ENCODE assay signal across 23 cellular contexts in the genomic region with DNA sequence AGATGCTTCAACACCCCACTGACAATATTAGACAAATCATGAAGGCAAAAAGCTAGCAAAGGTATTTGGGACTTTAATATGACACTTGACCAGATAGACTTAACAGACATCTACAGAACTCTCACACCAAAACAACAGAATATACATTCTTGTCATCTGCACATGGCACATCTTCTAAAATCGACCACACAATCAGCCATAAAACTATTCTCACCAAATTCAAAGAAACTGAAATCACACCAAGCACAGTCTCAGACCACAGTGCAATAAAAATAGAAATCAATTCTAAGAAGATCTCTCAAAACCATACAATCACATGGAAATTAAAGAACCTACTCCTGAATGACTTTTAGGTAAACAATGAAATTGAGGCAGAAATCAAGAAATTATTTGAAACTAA.
"Had no signal": no experiment of that assay in that cellular context is flagged by ENCODE, and none has a peak within 500 bp of the region (broad histone marks: within the 10 kb centered on the region; RNA-seq: fewer than 3 reads in every experiment).

No MANE protein-coding gene starts in this region.

- H3K27me3 ChIP-seq: esophagus squamous epithelium, right atrium auricular region had no signal

- H3K36me3 Mint-ChIP-seq: activated CD4-positive, alpha-beta memory T cell treated with anti-CD3 and anti-CD28 coated beads for 36 hours had no signal

- H3K36me3 ChIP-seq: esophagus squamous epithelium, left lung, lower lobe of right lung, right atrium auricular region, thoracic aorta had no signal

- H3K9me3 ChIP-seq: esophagus squamous epithelium, left lung, lower lobe of right lung, right atrium auricular region, thoracic aorta had no signal

- H3K27ac ChIP-seq: epithelial cell of prostate, esophagus squamous epithelium, left lung, lower lobe of right lung, right atrium auricular region, thoracic aorta had no signal

- H3K4me1 ChIP-seq: esophagus squamous epithelium, left lung, lower lobe of right lung, right atrium auricular region had no signal

- ATAC-seq: activated T-cell treated with anti-CD3 and anti-CD28 coated beads, Interleukin-2, amount 50 U/mL, for 4 hours; left lung; lower lobe of right lung; naive thymus-derived CD8-positive, alpha-beta T cell; T-helper 17 cell had no signal

- H3K27ac Mint-ChIP-seq: activated CD4-positive, alpha-beta memory T cell treated with anti-CD3 and anti-CD28 coated beads for 36 hours; activated CD4-positive, alpha-beta T cell treated with anti-CD3 and anti-CD28 coated beads, Interleukin-2, amount 10 ng/mL, durations not matched to agents 24 days and 14 days; naive thymus-derived CD8-positive, alpha-beta T cell; T-helper 17 cell had no signal

- DNase-seq: activated CD4-positive, alpha-beta memory T cell treated with anti-CD3 and anti-CD28 coated beads for 36 hours; activated CD4-positive, alpha-beta T cell treated with anti-CD3 and anti-CD28 coated beads, Interleukin-2, amount 10 ng/mL, durations not matched to agents 24 days and 14 days; activated CD4-positive, CD25-positive, alpha-beta regulatory T cell treated with anti-CD3 and anti-CD28 coated beads, Interleukin-2, amount 50 U/mL, for 72 hours; activated naive CD4-positive, alpha-beta T cell; activated T-cell treated with anti-CD3 and anti-CD28 coated beads, Interleukin-2, amount 50 U/mL, for 4 hours; amniotic stem cell; dermis blood vessel endothelial cell; effector CD4-positive, alpha-beta T cell; esophagus squamous epithelium; foreskin melanocyte; left lung; lower lobe of right lung; mesenchymal stem cell; naive thymus-derived CD8-positive, alpha-beta T cell; stimulated activated naive CD4-positive, alpha-beta T cell treated with Interleukin-2 at 50 U/mL for 16 hours; SW 1271; T-helper 17 cell; trophoblast cell had no signal

- FAIRE-seq: endometrium, urothelium cell line had no signal

- H3K9me3 Mint-ChIP-seq: activated CD4-positive, alpha-beta memory T cell treated with anti-CD3 and anti-CD28 coated beads for 36 hours; activated T-cell treated with anti-CD3 and anti-CD28 coated beads, Interleukin-2, amount 50 U/mL, for 4 hours had no signal

- H3K4me3 Mint-ChIP-seq: activated CD4-positive, alpha-beta memory T cell treated with anti-CD3 and anti-CD28 coated beads for 36 hours; activated CD4-positive, alpha-beta T cell treated with anti-CD3 and anti-CD28 coated beads, Interleukin-2, amount 10 ng/mL, durations not matched to agents 24 days and 14 days; activated T-cell treated with anti-CD3 and anti-CD28 coated beads, Interleukin-2, amount 50 U/mL, for 4 hours; naive thymus-derived CD8-positive, alpha-beta T cell; T-helper 17 cell had no signal

- H3K27me3 Mint-ChIP-seq: activated CD4-positive, alpha-beta T cell treated with anti-CD3 and anti-CD28 coated beads, Interleukin-2, amount 10 ng/mL, durations not matched to agents 24 days and 14 days; naive thymus-derived CD8-positive, alpha-beta T cell; T-helper 17 cell had no signal

- H3K4me3 ChIP-seq: esophagus squamous epithelium, left lung, lower lobe of right lung, right atrium auricular region, thoracic aorta had no signal
